ENCODE assay signal across 9 cellular contexts in genomic region chr6:15464211-15464725, GRCh38.
A peak's percentile ranks its signal among the peaks of the same experiment; 100 is the strongest.
DNase-seq lines count a peak whose midpoint lies in the region; ATAC-seq and TF ChIP-seq lines count a peak whose summit lies in the region.
"Had no signal": no experiment of that assay in that cellular context is flagged by ENCODE, and none has a peak within 500 bp of the region (broad histone marks: within the 10 kb centered on the region; RNA-seq: fewer than 3 reads in every experiment).

No MANE protein-coding gene starts in this region.

- no peaks in the 10 kb centered on the region for H3K27me3 ChIP-seq in CD4-positive, alpha-beta memory T cell (ENCODE audit: insufficient read depth, low read length)

- no peak overlapping the region for H3K27ac Mint-ChIP-seq in CD4-positive, alpha-beta memory T cell
- H3K27ac Mint-ChIP-seq in neural crest cell (ENCODE audit: unreplicated experiment) = no peak overlapping the region

- H3K4me3 ChIP-seq in CD4-positive, alpha-beta memory T cell (ENCODE audit: low read length in 2 of 2) = no peak overlapping the region

- H3K9me3 ChIP-seq in CD4-positive, alpha-beta memory T cell (ENCODE audit: control insufficient read depth in 1 of 2, low read length in 2 of 2) = no peaks in the 10 kb centered on the region

- intact Hi-C loops in CD4-positive, alpha-beta memory T cell (cut with micrococcal nuclease) = loop anchor here (2.0 kb wide), 2 partner anchors 215 to 1253 kb away; no protein-coding TSS in a partner anchor

- no peaks in the 10 kb centered on the region for H3K27me3 Mint-ChIP-seq in CD4-positive, alpha-beta memory T cell
- no peaks in the 10 kb centered on the region for H3K27me3 Mint-ChIP-seq in neural crest cell (ENCODE audit: low read depth)

- H3K36me3 Mint-ChIP-seq in CD4-positive, alpha-beta memory T cell = peaks cover 15 to 17% of the 10 kb centered on the region in 2 donors
- peaks cover 14% of the 10 kb centered on the region for H3K36me3 Mint-ChIP-seq in neural crest cell (ENCODE audit: low read depth)

- H3K9me3 Mint-ChIP-seq in CD4-positive, alpha-beta memory T cell = no peaks in the 10 kb centered on the region
- H3K9me3 Mint-ChIP-seq in neural crest cell = peaks cover 3% of the 10 kb centered on the region

- H3K4me3 Mint-ChIP-seq in CD4-positive, alpha-beta memory T cell = no peak overlapping the region
- no peak overlapping the region for H3K4me3 Mint-ChIP-seq in neural crest cell

- H3K4me1 ChIP-seq in CD4-positive, alpha-beta memory T cell (ENCODE audit: insufficient read depth, low read length) = peaks cover 13% of the 10 kb centered on the region

- TF ChIP-seq CTCF in neural crest cell (conservative IDR thresholded peaks at IDR 0.05) = peak; percentile 60

- DNase-seq in CD4-positive, alpha-beta memory T cell = peak; percentile 34 to 56 (median 52)
- DNase-seq in activated CD4-positive, CD25-positive, alpha-beta regulatory T cell (lab: John Stamatoyannopoulos, UW) = peak; percentile 9 to 40 (median 28)
- peak; percentile 41 for DNase-seq in central memory CD4-positive, alpha-beta T cell
- DNase-seq in neural crest cell (ENCODE audit: low read depth, low spot score) (no peak), cerebellar nuclear complex (lab: John Stamatoyannopoulos, UW) (no peak)
- DNase-seq: right cardiac atrium had no signal

- H3K4me1 Mint-ChIP-seq in CD4-positive, alpha-beta memory T cell = peaks cover 32 to 41% (median 35%) of the 10 kb centered on the region in 4 donors
- H3K4me1 Mint-ChIP-seq in neural crest cell = peaks cover 15% of the 10 kb centered on the region

- CTCF ChIA-PET in CD4-positive, alpha-beta memory T cell (lab: Charles Lee; ENCODE audit: partially characterized antibody) = interaction anchor here (0.5 to 3.1 kb wide), 11 partner anchors 8 to 1335 kb away, joined by 3 to 17 read pairs (median 5); no protein-coding TSS in a partner anchor

- POLR2A ChIA-PET in CD4-positive, alpha-beta memory T cell (lab: Charles Lee; ENCODE audit: partially characterized antibody) = no interaction called here

- ATAC-seq in HG03280 (IDR thresholded peaks at IDR 0.05; ENCODE audit: unreplicated experiment) (peak; percentile 50), HG02623 (IDR thresholded peaks at IDR 0.05; ENCODE audit: unreplicated experiment) (no peak), GM18519 (IDR thresholded peaks at IDR 0.05; ENCODE audit: low FRiP score, unreplicated experiment) (no peak)

- no peak overlapping the region for H3K27ac ChIP-seq in CD4-positive, alpha-beta memory T cell (ENCODE audit: low read depth, low read length)

- peaks cover 8% of the 10 kb centered on the region for H3K36me3 ChIP-seq in CD4-positive, alpha-beta memory T cell (ENCODE audit: insufficient read depth, low read length)

Comparison
In these comparisons a context has a peak if more than half of its experiments do, and no peak if none do; other contexts are left out.
1. DNase-seq: peak in CD4-positive, alpha-beta memory T cell (5 of 5), activated CD4-positive, CD25-positive, alpha-beta regulatory T cell (4 of 4) and central memory CD4-positive, alpha-beta T cell (single experiment); none in neural crest cell (single experiment) and cerebellar nuclear complex (0 of 2).